Comparison of ENCODE assay signal across 8 cellular contexts in the genomic region with DNA sequence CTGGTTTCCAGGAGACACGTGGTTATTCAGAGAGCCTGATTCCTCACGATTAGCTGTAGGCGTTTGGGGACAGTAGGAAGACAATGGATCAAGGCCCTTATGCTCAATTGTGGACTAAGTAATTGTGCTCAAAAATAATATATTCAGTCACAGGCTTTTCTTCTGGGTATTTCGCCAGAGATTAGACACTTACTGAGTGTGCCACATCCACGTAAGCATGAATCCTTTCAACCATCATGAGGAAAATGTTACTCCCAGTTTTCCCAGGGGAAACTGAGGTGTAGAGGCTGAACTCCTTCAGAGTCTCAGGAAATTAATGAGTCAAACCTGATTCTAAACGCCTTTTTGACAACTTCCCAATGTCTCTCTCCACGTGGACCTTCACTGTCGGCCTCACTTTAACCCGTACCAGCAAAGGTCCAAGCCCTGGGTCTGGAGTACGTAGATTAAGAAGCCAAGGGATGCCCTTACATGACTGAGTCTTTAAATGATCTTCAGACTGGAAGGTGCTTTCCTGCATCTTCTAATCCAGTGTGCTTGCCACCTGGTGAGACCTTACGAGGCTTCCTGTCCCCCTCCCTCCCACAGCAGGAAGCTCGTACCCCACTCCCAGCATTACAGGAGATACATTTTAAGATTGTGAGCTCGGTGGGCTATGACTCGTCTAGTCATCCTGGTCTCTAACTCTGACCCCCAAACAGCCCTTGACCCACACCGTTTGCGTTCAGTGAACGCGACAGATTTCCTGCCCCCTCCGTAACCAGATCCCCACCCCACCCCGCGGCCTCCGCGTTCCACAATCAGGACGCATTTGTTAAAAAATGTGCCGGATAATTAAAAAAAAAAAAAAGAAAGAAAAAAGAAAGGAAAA. TPM values are rescaled to one million over a fixed set of nuclear protein-coding genes. Genes with fewer than 3 reads are reported as not detected.
DNase-seq lines count a peak whose midpoint lies in the region; ATAC-seq, FAIRE-seq and TF ChIP-seq lines count a peak whose summit lies in the region.

No MANE protein-coding gene starts in this region.

- H3K79me1 ChIP-seq in H9 (ENCODE audit: insufficient read depth, low read depth, low read length, poor library complexity, severe bottlenecking) (peaks cover 4% of the 10 kb centered on the region), H1 (ENCODE audit: low read depth, low read length) (peaks cover 9% of the 10 kb centered on the region)

- H2BK15ac ChIP-seq in H9 (ENCODE audit: low read depth, low read length) (no peak overlapping the region), H1 (ENCODE audit: low read length) (no peak overlapping the region)

- H2BK5ac ChIP-seq in H9 (ENCODE audit: insufficient read length, low read length) (no peak overlapping the region), H1 (ENCODE audit: low read depth, low read length) (no peak overlapping the region)

- H3K9ac ChIP-seq in H9 (ENCODE audit: extremely low read depth, insufficient read length, low read length) (peak overlapping the region; percentile 98), H1 (replicated peaks in 1 of 4; ENCODE audit: extremely low read depth in 1 of 4, low read depth in 3 of 4, low read length in 3 of 4) (peak overlapping the region; percentile 42 to 83 (median 65); a peak in 6 of 7 replicates), neural cell (ENCODE audit: low read length) (peak overlapping the region; percentile 95)

- no peak for TF ChIP-seq EP300 in H1 (IDR thresholded peaks at IDR 0.05; ENCODE audit: borderline replicate concordance in 1 of 2, low read depth in 2 of 2, low read length in 2 of 2)
- no peak for TF ChIP-seq EP300 in neural cell (conservative IDR thresholded peaks at IDR 0.05; ENCODE audit: poor library complexity, severe bottlenecking)

- H3K56ac ChIP-seq in H9 (ENCODE audit: insufficient read length, low read depth, low read length) = no peak overlapping the region
- no peak overlapping the region for H3K56ac ChIP-seq in H1 (replicated peaks; ENCODE audit: insufficient read length, low read depth, low read length)

- H2AFZ ChIP-seq in H9 (ENCODE audit: low read length) = no peak overlapping the region
- no peak overlapping the region for H2AFZ ChIP-seq in H1 (ENCODE audit: low read length)
- H2AFZ ChIP-seq in neural cell (ENCODE audit: low read depth, low read length) = peak overlapping the region; percentile 46

- no peak overlapping the region for H3K14ac ChIP-seq in H9 (ENCODE audit: insufficient read depth, low read length)
- no peak overlapping the region for H3K14ac ChIP-seq in H1 (ENCODE audit: insufficient read length)

- TF ChIP-seq CTCF in H9 (conservative IDR thresholded peaks at IDR 0.05) (no peak), H1 (IDR thresholded peaks at IDR 0.05; ENCODE audit: control extremely low read depth in 1 of 3, insufficient read depth in 1 of 3, low read depth in 1 of 3, low read length in 3 of 3) (no peak), neural cell (IDR thresholded peaks at IDR 0.05; ENCODE audit: poor library complexity, severe bottlenecking) (no peak)

- in situ Hi-C loops in ACHN (cut with HindIII; ENCODE audit: low pct_ligation_motif_present, low pct_unique_long_range_greater_than_20kb, low sequenced_read_pairs) = no loop called here

- H4K20me1 ChIP-seq in H9 (ENCODE audit: control insufficient read depth, insufficient read depth, insufficient read length) = no peaks in the 10 kb centered on the region
- H4K20me1 ChIP-seq in H1 (replicated peaks in 1 of 2; ENCODE audit: control insufficient read depth in 1 of 2, insufficient read depth in 2 of 2, low read length in 2 of 2) = peaks cover 33 to 35% of the 10 kb centered on the region in 2 experiments
- H4K20me1 ChIP-seq in neural cell (ENCODE audit: insufficient read depth) = no peaks in the 10 kb centered on the region

- H2BK20ac ChIP-seq in H9 (ENCODE audit: low read depth, low read length, poor library complexity, severe bottlenecking) (no peak overlapping the region), H1 (ENCODE audit: low read length) (no peak overlapping the region)

- H3K27me3 Mint-ChIP-seq in H9 (ENCODE audit: low read depth) = peaks cover 22% of the 10 kb centered on the region

- DNase-seq in ACHN (peak; percentile 19), H9 (no peak), H1 (ENCODE audit: low read depth in 1 of 2, low spot score in 2 of 2) (no peak), NCI-H128 (lab: John Stamatoyannopoulos, UW; ENCODE audit: unreplicated experiment) (no peak), SHP77 (lab: John Stamatoyannopoulos, UW) (no peak)
- DNase-seq in activated CD4-positive, alpha-beta T cell treated with anti-CD3 and anti-CD28 coated beads for 48 hours = peak; percentile 52

- peaks cover 0 to 8% (median 0%) of the 10 kb centered on the region in 4 experiments; a peak in 1 of 8 replicates for H3K36me3 ChIP-seq in H1 (ENCODE audit: control insufficient read depth in 2 of 4, insufficient read depth in 4 of 4, low read length in 3 of 4)
- H3K36me3 ChIP-seq in neural cell (ENCODE audit: insufficient read depth, low read length) = no peaks in the 10 kb centered on the region

- H4K91ac ChIP-seq in H9 (ENCODE audit: insufficient read length, low read depth, low read length) (no peak overlapping the region), H1 (replicated peaks; ENCODE audit: insufficient read length, low read length) (no peak overlapping the region)

- H2AK5ac ChIP-seq in H9 (ENCODE audit: insufficient read length, low read length) = no peak overlapping the region
- H2AK5ac ChIP-seq in H1 (ENCODE audit: low read depth, low read length) = no peak overlapping the region

- H2BK12ac ChIP-seq in H9 (ENCODE audit: insufficient read length, low read depth, low read length) (no peak overlapping the region), H1 (ENCODE audit: low read depth, low read length) (no peak overlapping the region)

- H3K4me3 ChIP-seq in H1 (ENCODE audit: extremely low read depth in 1 of 4, insufficient read depth in 2 of 4, low read depth in 3 of 4, low read length in 4 of 4) (peak overlapping the region; percentile 67 to 99 (median 92)), neural cell (ENCODE audit: low read length) (peak overlapping the region; percentile 99)

- H3K9me3 Mint-ChIP-seq in H9 = no peaks in the 10 kb centered on the region; a peak in 2 of 5 replicates

- peaks cover 44 to 50% of the 10 kb centered on the region in 2 experiments for H3K4me1 Mint-ChIP-seq in H9

- H3K18ac ChIP-seq in H9 (ENCODE audit: insufficient read length, low read depth, low read length) = no peak overlapping the region
- H3K18ac ChIP-seq in H1 (ENCODE audit: extremely low read depth, low read length) = no peak overlapping the region; the same call in 1 of the 2 replicates

- H3K4ac ChIP-seq in H9 (ENCODE audit: low read depth, low read length) = no peak overlapping the region
- no peak overlapping the region for H3K4ac ChIP-seq in H1 (replicated peaks; ENCODE audit: insufficient read length, low read depth, low read length)

- H2BK120ac ChIP-seq in H9 (ENCODE audit: low read depth, low read length, poor library complexity, severe bottlenecking) = no peak overlapping the region
- H2BK120ac ChIP-seq in H1 (replicated peaks; ENCODE audit: low read depth, low read length) = no peak overlapping the region

- CTCF ChIA-PET in H1 (lab: Charles Lee; ENCODE audit: partially characterized antibody) = interaction anchor here (1.7 to 3.3 kb wide), 2 partner anchors 8 to 23 kb away, joined by 3 to 29 read pairs; no protein-coding TSS in a partner anchor

- H3K4me2 ChIP-seq in H9 (ENCODE audit: insufficient read depth, insufficient read length, low read length) = peak overlapping the region; percentile 98
- peak overlapping the region; percentile 97 to 99 for H3K4me2 ChIP-seq in H1 (ENCODE audit: insufficient read depth in 1 of 2, low read depth in 2 of 2, low read length in 2 of 2)
- peak overlapping the region; percentile 71 for H3K4me2 ChIP-seq in neural cell (ENCODE audit: low read length)

- H3K23me2 ChIP-seq in H9 (ENCODE audit: insufficient read length, low read depth, low read length, poor library complexity, severe bottlenecking) (peaks cover 24% of the 10 kb centered on the region), H1 (ENCODE audit: low read depth, low read length) (peaks cover 12% of the 10 kb centered on the region)

- no peaks in the 10 kb centered on the region for H3K27me3 ChIP-seq in H9 (ENCODE audit: insufficient read depth, low read length)
- H3K27me3 ChIP-seq in H1 (replicated peaks in 1 of 4; ENCODE audit: control insufficient read depth in 3 of 4, extremely low read depth in 1 of 4, insufficient read depth in 3 of 4, low read length in 3 of 4) = peaks cover under 1 to 17% (median 10%) of the 10 kb centered on the region in 4 experiments; a peak in 6 of 7 replicates
- no peaks in the 10 kb centered on the region for H3K27me3 ChIP-seq in neural cell (ENCODE audit: insufficient read depth, low read depth, low read length)

- H4K8ac ChIP-seq in H9 (replicated peaks; ENCODE audit: insufficient read length, low read depth, low read length) (no peak overlapping the region), H1 (ENCODE audit: extremely low read depth, insufficient read depth, low read length) (no peak overlapping the region)

- no peak overlapping the region for H3T11ph ChIP-seq in H9 (ENCODE audit: low read length)

- ATAC-seq in GM18511 (IDR thresholded peaks at IDR 0.05; ENCODE audit: unreplicated experiment) = no peak

- H4K5ac ChIP-seq in H9 (ENCODE audit: insufficient read length, low read depth, low read length) (no peak overlapping the region), H1 (ENCODE audit: insufficient read length, low read depth, low read length) (no peak overlapping the region)

- no peaks in the 10 kb centered on the region for H3K9me3 ChIP-seq in H9 (ENCODE audit: control insufficient read depth, low read depth, low read length)
- H3K9me3 ChIP-seq in H1 (ENCODE audit: insufficient read depth in 2 of 2, low read depth in 1 of 2, low read length in 1 of 2) = no peaks in the 10 kb centered on the region
- H3K9me3 ChIP-seq in neural cell (ENCODE audit: low read length) = no peaks in the 10 kb centered on the region

- H3K27ac ChIP-seq in H9 (ENCODE audit: insufficient read length, low read depth, low read length) (no peak overlapping the region), H1 (ENCODE audit: low read depth, low read length) (no peak overlapping the region), neural cell (ENCODE audit: low read length) (peak overlapping the region; percentile 92)

- no peak for TF ChIP-seq POLR2A in H1 (IDR thresholded peaks at IDR 0.05; ENCODE audit: control extremely low read depth in 1 of 2, low read depth in 2 of 2, low read length in 2 of 2)

- no peaks in the 10 kb centered on the region for H3F3A ChIP-seq in neural cell (ENCODE audit: insufficient read depth, low read length, poor library complexity, severe bottlenecking)

- peaks cover 49% of the 10 kb centered on the region; the same call in 1 of the 2 replicates for H3K79me2 ChIP-seq in H9 (ENCODE audit: insufficient read depth, low read length)
- peaks cover 39 to 61% of the 10 kb centered on the region in 2 experiments for H3K79me2 ChIP-seq in H1 (ENCODE audit: control insufficient read depth in 1 of 2, insufficient read depth in 2 of 2, low read length in 2 of 2)
- H3K79me2 ChIP-seq in neural cell (replicated peaks; ENCODE audit: insufficient read depth, low read length) = peaks cover 46% of the 10 kb centered on the region

- POLR2A ChIA-PET in H1 (lab: Charles Lee; ENCODE audit: partially characterized antibody) = interaction anchor here (1.0 to 4.8 kb wide), 12 partner anchors 8 to 127 kb away, joined by 3 to 66 read pairs (median 5); a partner anchor contains a TSS

- H3K36me3 Mint-ChIP-seq in H9 (ENCODE audit: insufficient read depth in 1 of 3, low read depth in 3 of 3) = peaks cover 13 to 30% (median 14%) of the 10 kb centered on the region in 3 experiments; a peak in 6 of 7 replicates

- no peak for TF ChIP-seq RAD21 in H1 (IDR thresholded peaks at IDR 0.05 in 1 of 2, conservative IDR thresholded peaks at IDR 0.05 in 1 of 2; ENCODE audit: low read depth in 2 of 2, low read length in 2 of 2)
- no peak for TF ChIP-seq RAD21 in neural cell (conservative IDR thresholded peaks at IDR 0.05)

- no peak for FAIRE-seq in H1 (lab: Jason Lieb, UNC)

- no CpG with 5 or more reads among the region's 25 CpGs for WGBS in H9 (ENCODE audit: extremely low coverage, insufficient read length, low lambda C conversion rate)
- WGBS in H1 (ENCODE audit: extremely low coverage in 1 of 2, insufficient coverage in 1 of 2, insufficient read length in 1 of 2, insufficient replicate concordance in 2 of 2, low coverage in 1 of 2, low lambda C conversion rate in 2 of 2, missing lambda C conversion rate in 1 of 2), 2 experiments = 28% methylated on average over 24 of the region's 25 CpGs; no CpG with 5 or more reads in 1 of the 2 experiments

- H3K23ac ChIP-seq in H9 (ENCODE audit: insufficient read length, low read depth, low read length) (no peak overlapping the region), H1 (ENCODE audit: insufficient read length) (no peak overlapping the region)

- H3K4me1 ChIP-seq in H9 (ENCODE audit: insufficient read depth, low read length) (peaks cover 13% of the 10 kb centered on the region; the same call in 1 of the 2 replicates), H1 (replicated peaks in 1 of 4; ENCODE audit: control insufficient read depth in 3 of 4, insufficient read depth in 4 of 4, low read length in 3 of 4) (peaks cover 6 to 25% (median 19%) of the 10 kb centered on the region in 4 experiments)

- H3K4me3 Mint-ChIP-seq in H9 = peak overlapping the region; percentile 97 to 98

- H3K9me2 ChIP-seq in neural cell (ENCODE audit: insufficient read depth, low read length) = no peaks in the 10 kb centered on the region

- peak overlapping the region; percentile 71 to 96 (median 78); a peak in 4 of 7 replicates for H3K27ac Mint-ChIP-seq in H9

RNA-seq across cellular contexts. Expression of a gene that starts 1.7 kb away (rescaled TPM):
- 1,026 and 1,042 TPM in 2 replicates for total RNA-seq in H9 (2021)
- 761 and 780 TPM in 2 replicates for total RNA-seq in H1 (2021; fragmentation: NEBNext Ultra II Directional; extraction: Animal tissue kit (Norgen Biotek cat#: 25700))
- 856 and 1,089 TPM in 2 replicates for polyA plus RNA-seq in H1 (2011; rRNA removed)
- polyA plus RNA-seq in H1 (2011; cell fraction: cytosol; rRNA removed) = 1,111 TPM
- 1,343 TPM for polyA plus RNA-seq in H1 (2011; cell fraction: nucleus; rRNA removed)
- polyA plus RNA-seq in H1 (2012, experiment 1 of 2) = 1,003 to 1,133 TPM (median 1,096 TPM) in 4 replicates
- 1,059 TPM for polyA plus RNA-seq in H1 (2012, experiment 2 of 2)
- polyA plus RNA-seq in H1 (2013, experiment 1 of 2) = 646 TPM
- polyA plus RNA-seq in H1 (2013, experiment 2 of 2) = 625 TPM
- polyA minus RNA-seq in H1 (2011; rRNA and poly(A)+ RNA removed) = 1,050 and 1,384 TPM in 2 replicates
- 677 TPM for polyA minus RNA-seq in H1 (2011; cell fraction: cytosol; rRNA and poly(A)+ RNA removed)
- polyA minus RNA-seq in H1 (2011; cell fraction: nucleus; rRNA and poly(A)+ RNA removed) = 678 TPM
- polyA plus RNA-seq in neural cell = 361 and 383 TPM in 2 replicates
- polyA minus RNA-seq in neural cell = 293 and 323 TPM in 2 replicates

RNA-seq across cellular contexts. Expression of a gene that starts 31.7 kb away (rescaled TPM):
- total RNA-seq in H9 (2021) = 1.3 and 1.5 TPM in 2 replicates
- total RNA-seq in H1 (2021; fragmentation: NEBNext Ultra II Directional; extraction: Animal tissue kit (Norgen Biotek cat#: 25700)) = 0.36 and 1.5 TPM in 2 replicates
- 0.57 and 0.66 TPM in 2 replicates for polyA plus RNA-seq in H1 (2011; rRNA removed)
- 0.88 TPM for polyA plus RNA-seq in H1 (2011; cell fraction: cytosol; rRNA removed)
- polyA plus RNA-seq in H1 (2011; cell fraction: nucleus; rRNA removed) = 1.4 TPM
- 0.69 to 1.1 TPM (median 0.82 TPM) in 4 replicates for polyA plus RNA-seq in H1 (2012, experiment 1 of 2)
- 0.41 TPM for polyA plus RNA-seq in H1 (2012, experiment 2 of 2)
- 0.65 TPM for polyA plus RNA-seq in H1 (2013, experiment 1 of 2)
- polyA plus RNA-seq in H1 (2013, experiment 2 of 2) = 0.44 TPM
- polyA minus RNA-seq in H1 (2011; rRNA and poly(A)+ RNA removed) = 1.3 and 2.1 TPM in 2 replicates
- 1.4 TPM for polyA minus RNA-seq in H1 (2011; cell fraction: cytosol; rRNA and poly(A)+ RNA removed)
- 0.90 TPM for polyA minus RNA-seq in H1 (2011; cell fraction: nucleus; rRNA and poly(A)+ RNA removed)
- 1.9 and 3.2 TPM in 2 replicates for polyA plus RNA-seq in neural cell
- 2.1 and 2.9 TPM in 2 replicates for polyA minus RNA-seq in neural cell

RNA-seq across cellular contexts. Expression of a gene that starts 43.0 kb away (rescaled TPM):
- total RNA-seq in H9 (2021) = 54.4 and 54.5 TPM in 2 replicates
- 33.0 and 39.8 TPM in 2 replicates for total RNA-seq in H1 (2021; fragmentation: NEBNext Ultra II Directional; extraction: Animal tissue kit (Norgen Biotek cat#: 25700))
- polyA plus RNA-seq in H1 (2011; rRNA removed) (44.8 and 45.3 TPM in 2 replicates), neural cell (200 and 218 TPM in 2 replicates)
- 48.7 TPM for polyA plus RNA-seq in H1 (2011; cell fraction: cytosol; rRNA removed)
- polyA plus RNA-seq in H1 (2011; cell fraction: nucleus; rRNA removed) = 230 TPM
- 46.8 to 59.8 TPM (median 50.2 TPM) in 4 replicates for polyA plus RNA-seq in H1 (2012, experiment 1 of 2)
- 6.1 TPM for polyA plus RNA-seq in H1 (2012, experiment 2 of 2)
- 52.0 TPM for polyA plus RNA-seq in H1 (2013, experiment 1 of 2)
- polyA plus RNA-seq in H1 (2013, experiment 2 of 2) = 40.8 TPM
- polyA minus RNA-seq in H1 (2011; rRNA and poly(A)+ RNA removed) = 46.0 and 64.3 TPM in 2 replicates
- 15.7 TPM for polyA minus RNA-seq in H1 (2011; cell fraction: cytosol; rRNA and poly(A)+ RNA removed)
- 53.2 TPM for polyA minus RNA-seq in H1 (2011; cell fraction: nucleus; rRNA and poly(A)+ RNA removed)
- polyA minus RNA-seq in neural cell = 138 and 150 TPM in 2 replicates

Comparison
In these comparisons a context has a peak if more than half of its experiments do, and no peak if none do; other contexts are left out.
1. DNase-seq: peak in ACHN (single experiment) and activated CD4-positive, alpha-beta T cell treated with anti-CD3 and anti-CD28 coated beads for 48 hours (single experiment); none in H9 (single experiment), H1 (0 of 2), NCI-H128 (single experiment) and SHP77 (0 of 2).
2. Peak in every context shown above with its lines, with median percentiles within 50 percentile points of each other: H3K4me2 ChIP-seq and H3K9ac ChIP-seq.